14 cellular contexts compared by ENCODE assay signal in genomic region chr3:169453256-169454059, GRCh38.
DNase-seq lines count a peak whose midpoint lies in the region; TF ChIP-seq lines count a peak whose summit lies in the region.
"Had no signal": no experiment of that assay in that cellular context is flagged by ENCODE, and none has a peak within 500 bp of the region (broad histone marks: within the 10 kb centered on the region; RNA-seq: fewer than 3 reads in every experiment).

No MANE protein-coding gene starts in this region.

- H3K56ac ChIP-seq in mesendoderm (ENCODE audit: low read length), result no peak overlapping the region

- TF ChIP-seq POLR2A in erythroblast (IDR thresholded peaks at IDR 0.05; ENCODE audit: low read length), result no peak

- H3K27me3 Mint-ChIP-seq in type B pancreatic cell, result peaks cover 36% of the 10 kb centered on the region

- no peak overlapping the region for H3K4me3 ChIP-seq in mesendoderm (ENCODE audit: low read length)
- H3K4me3 ChIP-seq: HAP-1, SK-N-MC, vagina had no signal

- H3K4ac ChIP-seq in mesendoderm (ENCODE audit: low read depth, low read length), result no peak overlapping the region

- no peak overlapping the region for H3K18ac ChIP-seq in mesendoderm (ENCODE audit: low read length)

- H3K4me2 ChIP-seq in mesendoderm (ENCODE audit: low read length), result no peak overlapping the region

- H3K9me3 Mint-ChIP-seq in type B pancreatic cell, result no peaks in the 10 kb centered on the region
- H3K9me3 Mint-ChIP-seq: naive thymus-derived CD4-positive, alpha-beta T cell had no signal

- no peak overlapping the region for H3K9ac ChIP-seq in mesendoderm (ENCODE audit: low read length)

- H2BK5ac ChIP-seq in mesendoderm (ENCODE audit: low read length), result no peak overlapping the region

- no peaks in the 10 kb centered on the region for H3K4me1 ChIP-seq in mesendoderm (ENCODE audit: control insufficient read depth, low read depth, low read length)

- H2AK5ac ChIP-seq in mesendoderm (ENCODE audit: low read length), result no peak overlapping the region

- peaks cover 17% of the 10 kb centered on the region for H3K4me1 Mint-ChIP-seq in type B pancreatic cell (ENCODE audit: unreplicated experiment)
- H3K4me1 Mint-ChIP-seq: naive thymus-derived CD4-positive, alpha-beta T cell had no signal

- H4K8ac ChIP-seq in mesendoderm (ENCODE audit: low read depth, low read length), result no peak overlapping the region

- H3K27me3 ChIP-seq in mesendoderm (ENCODE audit: insufficient read depth, low read length, poor library complexity), result no peaks in the 10 kb centered on the region
- H3K27me3 ChIP-seq: vagina had no signal

- no peak for TF ChIP-seq CTCF in type B pancreatic cell (conservative IDR thresholded peaks at IDR 0.05)

- H2BK120ac ChIP-seq in mesendoderm (ENCODE audit: low read depth, low read length), result no peak overlapping the region

- no peak overlapping the region for H2BK15ac ChIP-seq in mesendoderm (replicated peaks; ENCODE audit: low read depth)

- no peak overlapping the region for H3K27ac Mint-ChIP-seq in type B pancreatic cell
- H3K27ac Mint-ChIP-seq: naive thymus-derived CD4-positive, alpha-beta T cell had no signal

- H3K79me1 ChIP-seq in mesendoderm (ENCODE audit: low read length), result no peaks in the 10 kb centered on the region

- no CpG with 5 or more reads among the region's 7 CpGs for WGBS in mesendoderm (ENCODE audit: extremely low coverage, insufficient coverage, low lambda C conversion rate)

- H3K36me3 ChIP-seq in mesendoderm (ENCODE audit: control insufficient read depth, insufficient read depth, low read length), result no peaks in the 10 kb centered on the region
- H3K36me3 ChIP-seq: HAP-1, vagina had no signal

- peak; percentile 74 for DNase-seq in DMS 273 (lab: John Stamatoyannopoulos, UW; ENCODE audit: unreplicated experiment)
- DNase-seq in NCI-H128 (lab: John Stamatoyannopoulos, UW; ENCODE audit: unreplicated experiment), result peak; percentile 83
- peak; percentile 98 for DNase-seq in NCI-H69 (lab: John Stamatoyannopoulos, UW)
- peak; percentile 86 to 96 for DNase-seq in erythroblast (lab: John Stamatoyannopoulos, UW)
- no peak for DNase-seq in mesendoderm
- DNase-seq in activated effector memory CD4-positive, alpha-beta T cell treated with Interleukin-2 at 50 U/mL for 16 hours, result no peak
- no peak for DNase-seq in type B pancreatic cell (ENCODE audit: extremely low spot score, unreplicated experiment)
- no peak for DNase-seq in UCSD-AML1 (lab: John Stamatoyannopoulos, UW; ENCODE audit: unreplicated experiment)
- DNase-seq: Karpas-422; naive thymus-derived CD4-positive, alpha-beta T cell; stimulated activated CD4-positive, alpha-beta T cell treated with anti-CD3 and anti-CD28 coated beads, Interleukin-2, amount 100 ng/mL, for 24 hours had no signal

- H3K36me3 Mint-ChIP-seq in type B pancreatic cell, result no peaks in the 10 kb centered on the region
- H3K36me3 Mint-ChIP-seq: naive thymus-derived CD4-positive, alpha-beta T cell had no signal

- no peaks in the 10 kb centered on the region for H3K79me2 ChIP-seq in mesendoderm (ENCODE audit: control insufficient read depth, insufficient read depth, low read length)

- no peak overlapping the region for H3K27ac ChIP-seq in mesendoderm (ENCODE audit: low read depth, low read length)
- H3K27ac ChIP-seq: SK-N-MC, vagina had no signal

- H4K5ac ChIP-seq in mesendoderm (ENCODE audit: low read length), result no peak overlapping the region

- H3K4me3 Mint-ChIP-seq in type B pancreatic cell, result no peak overlapping the region
- H3K4me3 Mint-ChIP-seq: naive thymus-derived CD4-positive, alpha-beta T cell had no signal

- H3K23ac ChIP-seq in mesendoderm (ENCODE audit: low read length), result no peak overlapping the region

Comparison
In these comparisons a context has a peak if more than half of its experiments do, and no peak if none do; other contexts are left out.
1. DNase-seq: peak in DMS 273 (single experiment), NCI-H128 (single experiment), NCI-H69 (single experiment) and erythroblast (2 of 2); none in mesendoderm (single experiment), activated effector memory CD4-positive, alpha-beta T cell treated with Interleukin-2 at 50 U/mL for 16 hours (single experiment), type B pancreatic cell (single experiment) and UCSD-AML1 (single experiment).